ENCODE assay signal across 1 cellular context in genomic region chr11:69905611-69906452, GRCh38.
TF ChIP-seq lines count a peak whose summit lies in the region.

No MANE protein-coding gene starts in this region.

TF ChIP-seq in K562, 482 proteins besides CTCF, POLR2A, EP300 and RAD21 (continued from another document and continues in another):
- TF ChIP-seq ZFP91 (CRISPR knock-in tag; IDR thresholded peaks at IDR 0.05) (no peak), HMBOX1 (IDR thresholded peaks at IDR 0.05) (no peak), SPI1 (IDR thresholded peaks at IDR 0.05; ENCODE audit: borderline replicate concordance, low read depth, low read length) (no peak), CLOCK (CRISPR knock-in tag; IDR thresholded peaks at IDR 0.05; ENCODE audit: borderline replicate concordance) (no peak), STAT5B (CRISPR knock-in tag; IDR thresholded peaks at IDR 0.05) (no peak), MAFF (IDR thresholded peaks at IDR 0.05; ENCODE audit: low read length) (no peak), PCBP2 (IDR thresholded peaks at IDR 0.05; ENCODE audit: low read depth, low read length, poor library complexity, severe bottlenecking) (no peak), HES1 (IDR thresholded peaks at IDR 0.05; ENCODE audit: low read depth) (peak; percentile 97), TRIM24 (IDR thresholded peaks at IDR 0.05) (peak; percentile 79 to 86), ZNF511 (CRISPR knock-in tag; IDR thresholded peaks at IDR 0.05) (no peak), TARDBP (IDR thresholded peaks at IDR 0.05) (0 out of 2 replicates have a peak, but pooled peaks have one; percentile 27), TEAD2 (tag; IDR thresholded peaks at IDR 0.05) (no peak), ZNF274 (IDR thresholded peaks at IDR 0.05; ENCODE audit: borderline replicate concordance, low read depth, low read length) (no peak), L3MBTL2 (IDR thresholded peaks at IDR 0.05) (no peak), ZBTB49 (CRISPR knock-in tag; IDR thresholded peaks at IDR 0.05; ENCODE audit: borderline replicate concordance) (no peak), NUFIP1 (IDR thresholded peaks at IDR 0.05; ENCODE audit: partially characterized antibody) (no peak), PYGO2 (tag; IDR thresholded peaks at IDR 0.05) (no peak), SREBF2 (CRISPR knock-in tag; IDR thresholded peaks at IDR 0.05) (no peak), BACH1 (tag; IDR thresholded peaks at IDR 0.05) (no peak), CGGBP1 (CRISPR knock-in tag; IDR thresholded peaks at IDR 0.05) (no peak), MYNN (IDR thresholded peaks at IDR 0.05) (peak; percentile 92), MYNN (CRISPR knock-in tag; IDR thresholded peaks at IDR 0.05) (no peak), JUNB (CRISPR knock-in tag; conservative IDR thresholded peaks at IDR 0.05) (no peak), SUPT5H (IDR thresholded peaks at IDR 0.05) (no peak), ZNF184 (CRISPR knock-in tag; IDR thresholded peaks at IDR 0.05) (no peak), RERE (CRISPR knock-in tag; IDR thresholded peaks at IDR 0.05; ENCODE audit: borderline replicate concordance) (no peak), ARID4B (CRISPR knock-in tag; IDR thresholded peaks at IDR 0.05) (no peak), SRSF7 (optimal IDR thresholded peaks at IDR 0.05; ENCODE audit: low read depth, low read length) (no peak), ELK3 (CRISPR knock-in tag; IDR thresholded peaks at IDR 0.05) (no peak), NFATC3 (IDR thresholded peaks at IDR 0.05) (no peak), SMARCE1 (IDR thresholded peaks at IDR 0.05) (peak; percentile 89), KAT7 (CRISPR knock-in tag; IDR thresholded peaks at IDR 0.05; ENCODE audit: borderline replicate concordance) (no peak), PPARD (CRISPR knock-in tag; IDR thresholded peaks at IDR 0.05) (no peak), U2AF1 (optimal IDR thresholded peaks at IDR 0.05; ENCODE audit: low read depth, low read length) (no peak), TCF15 (CRISPR knock-in tag; IDR thresholded peaks at IDR 0.05) (no peak), ATF4 (CRISPR knock-in tag; IDR thresholded peaks at IDR 0.05) (no peak), FOXM1 (IDR thresholded peaks at IDR 0.05; ENCODE audit: low read depth) (peak; percentile 85), FOXM1 (CRISPR knock-in tag; IDR thresholded peaks at IDR 0.05; ENCODE audit: low read depth) (no peak), HDAC6 (IDR thresholded peaks at IDR 0.05; ENCODE audit: low read depth, low read length) (no peak)
